10 cellular contexts compared by ENCODE assay signal in the genomic region with DNA sequence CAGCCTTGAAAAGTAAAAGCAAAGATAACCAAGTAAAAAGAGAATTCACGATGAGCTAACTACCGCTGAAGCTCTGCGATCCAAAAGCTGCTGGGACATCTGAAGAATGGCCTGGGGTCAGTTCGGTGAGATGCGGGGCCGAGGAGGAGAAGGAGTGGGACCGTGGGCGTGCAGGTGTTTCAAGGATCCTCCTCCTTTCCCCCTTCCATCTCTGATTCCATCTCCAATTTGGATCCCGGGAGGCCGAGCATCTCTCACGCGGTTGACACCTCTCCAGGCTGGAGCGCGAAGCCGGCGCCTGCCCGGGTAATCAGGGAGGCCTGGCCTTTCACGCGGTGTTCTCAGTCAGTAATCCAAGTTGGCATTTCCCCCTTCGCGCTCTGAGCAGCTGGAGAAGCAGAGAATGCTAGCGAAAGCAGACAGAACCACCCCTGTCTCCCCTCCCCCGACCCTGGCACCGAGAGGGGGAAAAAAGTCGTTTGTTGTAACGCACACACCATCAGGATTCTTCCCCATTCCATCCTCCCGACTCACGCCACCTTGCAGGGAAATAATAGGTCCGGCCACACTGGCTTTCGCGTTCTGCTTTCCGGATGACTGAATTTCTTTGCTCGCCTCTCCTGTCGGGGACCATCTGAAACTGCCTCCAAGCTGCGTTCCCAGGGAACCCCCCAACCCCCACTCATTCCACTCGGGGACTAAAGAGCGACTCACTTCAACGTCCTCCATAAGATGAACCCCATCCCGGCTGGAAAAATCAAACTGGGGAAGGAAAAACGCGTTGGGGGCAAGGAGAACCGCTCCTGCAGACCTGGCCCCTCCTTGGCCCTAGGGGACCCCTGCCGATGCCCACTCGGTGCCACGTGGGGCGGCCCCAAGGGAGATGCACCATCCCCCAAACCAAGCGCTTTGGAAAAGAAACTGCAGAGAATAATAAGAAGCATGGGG. TPM values are rescaled to one million over a fixed set of nuclear protein-coding genes. Genes with fewer than 3 reads are reported as not detected.
DNase-seq lines count a peak whose midpoint lies in the region; ATAC-seq, FAIRE-seq and TF ChIP-seq lines count a peak whose summit lies in the region.
"Had no signal": no experiment of that assay in that cellular context is flagged by ENCODE, and none has a peak within 500 bp of the region (broad histone marks: within the 10 kb centered on the region; RNA-seq: fewer than 3 reads in every experiment).

No MANE protein-coding gene starts in this region.

- peaks cover 34 to 41% (median 40%) of the 10 kb centered on the region in 3 donors for H3K4me1 Mint-ChIP-seq in CD8-positive, alpha-beta memory T cell
- peaks cover 36% of the 10 kb centered on the region for H3K4me1 Mint-ChIP-seq in nephron progenitor cell

- H3K27me3 Mint-ChIP-seq in CD8-positive, alpha-beta memory T cell, result peaks cover 66 to 86% of the 10 kb centered on the region in 2 donors
- peaks cover 98% of the 10 kb centered on the region for H3K27me3 Mint-ChIP-seq in nephron progenitor cell (ENCODE audit: low read depth, poor library complexity)

- H3K4me3 Mint-ChIP-seq in CD8-positive, alpha-beta memory T cell, result peak overlapping the region; percentile 15 to 73 (median 67)
- H3K4me3 Mint-ChIP-seq in nephron progenitor cell, result peak overlapping the region; percentile 74

- no peak for DNase-seq in CD8-positive, alpha-beta memory T cell
- DNase-seq in IMR-90 (peak; percentile 20), GM12878 (ENCODE audit: low read depth, low spot score) (no peak), nephron progenitor cell (peak; percentile 39), NCI-H187 (lab: John Stamatoyannopoulos, UW) (no peak)
- DNase-seq in activated naive CD4-positive, alpha-beta T cell treated with anti-CD3 and anti-CD28 coated beads, Interleukin-2, amount 50 U/mL, for 16 hours, result no peak

- H3K27ac Mint-ChIP-seq in CD8-positive, alpha-beta memory T cell, result peak overlapping the region in 2 of 8 donors; percentile 46 to 64
- H3K27ac Mint-ChIP-seq in nephron progenitor cell, result no peak overlapping the region

- SMC1A ChIA-PET in GM12878 (lab: Charles Lee; ENCODE audit: uncharacterized antibody, unreplicated experiment), result interaction anchor here (1.0 to 1.7 kb wide), 3 partner anchors 10 to 79 kb away, joined by 3 to 6 read pairs (median 5); no protein-coding TSS in a partner anchor

- TF ChIP-seq POLR2A in IMR-90 (IDR thresholded peaks at IDR 0.05; ENCODE audit: low read depth, low read length) (no peak), GM12878 (IDR thresholded peaks at IDR 0.05; ENCODE audit: low read depth, low read length) (no peak)

- H2AFZ ChIP-seq in IMR-90 (replicated peaks; ENCODE audit: low read length, poor library complexity), result peak overlapping the region; percentile 12
- no peak overlapping the region for H2AFZ ChIP-seq in GM12878 (ENCODE audit: control insufficient read depth, low read depth, low read length)

- CTCF ChIA-PET in CD8-positive, alpha-beta memory T cell (lab: Charles Lee), result interaction anchor here (8.5 kb wide), 1 partner anchor 14 kb away, joined by 55 read pairs; no protein-coding TSS in a partner anchor
- CTCF ChIA-PET in IMR-90 (lab: Yijun Ruan, JAX), result no interaction called here
- CTCF ChIA-PET in GM12878 (lab: Yijun Ruan, JAX), result interaction anchor here (0.6 to 2.2 kb wide), 3 partner anchors 219 to 410 kb away, joined by 3 to 5 read pairs (median 3); no protein-coding TSS in a partner anchor

- POLR2A ChIA-PET in CD8-positive, alpha-beta memory T cell (lab: Charles Lee), result no interaction called here
- POLR2A ChIA-PET in IMR-90 (lab: Charles Lee; ENCODE audit: unreplicated experiment) (no interaction called here), GM12878 (lab: Charles Lee) (interaction anchor here (0.5 to 0.7 kb wide), 2 partner anchors 235 to 237 kb away, joined by 3 to 4 read pairs; no protein-coding TSS in a partner anchor)

- H3K9me3 ChIP-seq in CD8-positive, alpha-beta memory T cell (ENCODE audit: low read length), result no peaks in the 10 kb centered on the region
- peaks cover 8% of the 10 kb centered on the region; the same call in 1 of the 2 replicates for H3K9me3 ChIP-seq in IMR-90 (ENCODE audit: control insufficient read depth, insufficient read depth, low read length)
- no peaks in the 10 kb centered on the region; the same call in 2 of the 3 replicates for H3K9me3 ChIP-seq in GM12878 (replicated peaks; ENCODE audit: control insufficient read depth, insufficient read depth, low read length)

- no peak overlapping the region for H2AK9ac ChIP-seq in IMR-90 (replicated peaks; ENCODE audit: low read depth, low read length, poor library complexity)

- H3K23ac ChIP-seq in IMR-90 (ENCODE audit: low read depth, low read length), result no peak overlapping the region

- H3K56ac ChIP-seq in IMR-90 (ENCODE audit: extremely low read depth, insufficient read depth, low read length), result no peak overlapping the region

- TF ChIP-seq RAD21 in IMR-90 (IDR thresholded peaks at IDR 0.05; ENCODE audit: low read length) (no peak), GM12878 (IDR thresholded peaks at IDR 0.05; ENCODE audit: insufficient read depth, low read depth, low read length) (no peak)

- H3K4me2 ChIP-seq in IMR-90 (ENCODE audit: low read depth, low read length) (peak overlapping the region; percentile 72), GM12878 (ENCODE audit: control insufficient read depth, insufficient read depth) (peak overlapping the region; percentile 41)
- H3K4me2 ChIP-seq: KMS-11 had no signal

- no peak overlapping the region for H2BK120ac ChIP-seq in IMR-90 (ENCODE audit: low read depth, low read length)

- intact Hi-C loops in IMR-90 (cut with micrococcal nuclease) (no loop called here), GM12878 (cut with micrococcal nuclease; ENCODE audit: unreplicated experiment) (no loop called here)

- H2BK15ac ChIP-seq in IMR-90 (ENCODE audit: low read depth, low read length), result no peak overlapping the region

- no peak overlapping the region for H3K4ac ChIP-seq in IMR-90 (ENCODE audit: low read depth, low read length)

- ATAC-seq in IMR-90 (ENCODE audit: low read depth) (peak; percentile 17; the same call in 1 of the 2 replicates), GM12878 (no peak; the same call in 2 of the 3 replicates), HG03097 (IDR thresholded peaks at IDR 0.05; ENCODE audit: low FRiP score, unreplicated experiment) (no peak), HG02798 (IDR thresholded peaks at IDR 0.05; ENCODE audit: poor library complexity, unreplicated experiment) (no peak)

- no CpG with 5 or more reads among the region's 47 CpGs for WGBS in IMR-90 (ENCODE audit: extremely low coverage in 2 of 2, insufficient read length in 1 of 2), 2 experiments
- WGBS in GM12878 (ENCODE audit: insufficient coverage, insufficient replicate concordance, low lambda C conversion rate, missing lambda C conversion rate), result 18% methylated on average over 40 of the region's 47 CpGs

- no peaks in the 10 kb centered on the region for H3K36me3 Mint-ChIP-seq in CD8-positive, alpha-beta memory T cell
- H3K36me3 Mint-ChIP-seq in nephron progenitor cell (ENCODE audit: low read depth), result no peaks in the 10 kb centered on the region

- H3K14ac ChIP-seq in IMR-90 (replicated peaks; ENCODE audit: low read depth, low read length), result no peak overlapping the region

- in situ Hi-C loops in IMR-90 (cut with MboI; ENCODE audit: low sequenced_read_pairs), result no loop called here
- in situ Hi-C loops in GM12878 (cut with MboI), result no loop called here

- H3K27ac ChIP-seq in CD8-positive, alpha-beta memory T cell (ENCODE audit: low read depth, low read length), result no peak overlapping the region
- H3K27ac ChIP-seq in IMR-90 (ENCODE audit: insufficient read depth, low read length) (no peak overlapping the region), GM12878 (ENCODE audit: control insufficient read depth, insufficient read depth) (no peak overlapping the region)
- H3K27ac ChIP-seq: KMS-11 had no signal

- RAD21 ChIA-PET in GM12878 (lab: Charles Lee; ENCODE audit: unreplicated experiment), result interaction anchor here (1.0 to 2.5 kb wide), 3 partner anchors 13 to 182 kb away, joined by 3 to 8 read pairs (median 4); no protein-coding TSS in a partner anchor

- BruUV-seq in IMR-90 (replicated peaks; lab: Mats Ljungman, UMichigan) (no TSS peak), GM12878 (replicated peaks; lab: Mats Ljungman, UMichigan) (no TSS peak)

- no peak overlapping the region for H3K9ac ChIP-seq in IMR-90 (ENCODE audit: low read depth, low read length)
- H3K9ac ChIP-seq in GM12878 (ENCODE audit: control insufficient read depth, insufficient read depth, low read length), result no peak overlapping the region
- H3K9ac ChIP-seq: KMS-11 had no signal

- no peak for TF ChIP-seq CTCF in IMR-90 (conservative IDR thresholded peaks at IDR 0.05; ENCODE audit: low read depth, low read length)
- no peak for TF ChIP-seq CTCF in GM12878 (IDR thresholded peaks at IDR 0.05 in 2 of 3, conservative IDR thresholded peaks at IDR 0.05 in 1 of 3; ENCODE audit: control insufficient read depth in 2 of 3, extremely low read depth in 1 of 3, insufficient read depth in 1 of 3, low read depth in 3 of 3, low read length in 3 of 3)
- TF ChIP-seq CTCF in nephron progenitor cell (IDR thresholded peaks at IDR 0.05), result no peak

- peaks cover 27% of the 10 kb centered on the region for H3K4me1 ChIP-seq in CD8-positive, alpha-beta memory T cell (ENCODE audit: insufficient read depth, low read length)
- peaks cover 5% of the 10 kb centered on the region; the same call in 1 of the 2 replicates for H3K4me1 ChIP-seq in IMR-90 (ENCODE audit: control insufficient read depth, insufficient read depth, low read length)
- no peaks in the 10 kb centered on the region for H3K4me1 ChIP-seq in GM12878 (ENCODE audit: control insufficient read depth, insufficient read depth, low read length)

- no peak overlapping the region for H4K91ac ChIP-seq in IMR-90 (ENCODE audit: insufficient read depth, low read depth, low read length)

- no peaks in the 10 kb centered on the region for H4K20me1 ChIP-seq in IMR-90 (ENCODE audit: insufficient read depth, low read length)
- no peaks in the 10 kb centered on the region for H4K20me1 ChIP-seq in GM12878 (ENCODE audit: control insufficient read depth, insufficient read depth)

- H4K5ac ChIP-seq in IMR-90 (ENCODE audit: low read depth, low read length), result no peak overlapping the region

- peaks cover 5 to 22% (median 14%) of the 10 kb centered on the region in 5 donors for H3K9me3 Mint-ChIP-seq in CD8-positive, alpha-beta memory T cell
- peaks cover 4% of the 10 kb centered on the region for H3K9me3 Mint-ChIP-seq in nephron progenitor cell

- FAIRE-seq in GM12878 (lab: Jason Lieb, UNC), result no peak

- TF ChIP-seq EP300 in GM12878 (IDR thresholded peaks at IDR 0.05; ENCODE audit: borderline replicate concordance in 1 of 2, control insufficient read depth in 1 of 2, low read depth in 2 of 2, low read length in 2 of 2), result no peak

- no peaks in the 10 kb centered on the region for H3K79me1 ChIP-seq in IMR-90 (ENCODE audit: low read depth in 1 of 2, low read length in 2 of 2)

- H2AK5ac ChIP-seq in IMR-90 (ENCODE audit: low read depth, low read length), result no peak overlapping the region

- no peak overlapping the region for H3K18ac ChIP-seq in IMR-90 (ENCODE audit: low read depth, low read length)

- no peak overlapping the region for H2BK20ac ChIP-seq in IMR-90 (ENCODE audit: low read depth, low read length)

- dilution Hi-C loops in IMR-90 (cut with HindIII; ENCODE audit: low sequenced_read_pairs, unreplicated experiment), result no loop called here

- H3K79me2 ChIP-seq in GM12878 (ENCODE audit: control insufficient read depth, insufficient read depth, low read length), result no peaks in the 10 kb centered on the region

- H3K9me1 ChIP-seq in IMR-90 (ENCODE audit: insufficient read depth, low read length), result no peaks in the 10 kb centered on the region

- H2BK5ac ChIP-seq in IMR-90 (ENCODE audit: low read depth, low read length, poor library complexity, severe bottlenecking), result no peak overlapping the region

- H4K8ac ChIP-seq in IMR-90 (ENCODE audit: low read depth in 2 of 2, low read length in 2 of 2), result no peak overlapping the region

- peaks cover 67% of the 10 kb centered on the region for H3K27me3 ChIP-seq in CD8-positive, alpha-beta memory T cell (ENCODE audit: insufficient read depth, low read length, poor library complexity, severe bottlenecking)
- H3K27me3 ChIP-seq in IMR-90 (ENCODE audit: control insufficient read depth, insufficient read depth, low read length), result peaks cover 72% of the 10 kb centered on the region
- H3K27me3 ChIP-seq in GM12878 (replicated peaks in 1 of 2; ENCODE audit: control insufficient read depth in 2 of 2, insufficient read depth in 2 of 2, low read length in 1 of 2), result peaks cover 15 to 16% of the 10 kb centered on the region in 2 experiments

- H3K36me3 ChIP-seq in CD8-positive, alpha-beta memory T cell (ENCODE audit: insufficient read depth, low read length), result no peaks in the 10 kb centered on the region
- H3K36me3 ChIP-seq in IMR-90 (ENCODE audit: control insufficient read depth, insufficient read depth, low read length) (no peaks in the 10 kb centered on the region), GM12878 (ENCODE audit: control insufficient read depth in 2 of 2, insufficient read depth in 2 of 2, low read length in 1 of 2) (no peaks in the 10 kb centered on the region)

- no peak overlapping the region for H3K4me3 ChIP-seq in CD8-positive, alpha-beta memory T cell (ENCODE audit: low read length)
- H3K4me3 ChIP-seq in IMR-90 (ENCODE audit: insufficient read depth, low read depth, low read length) (no peak overlapping the region), GM12878 (0 out of 2 replicates have a peak overlapping the region, but pooled peaks have one; percentile 34)
- H3K4me3 ChIP-seq: lung had no signal

RNA-seq across cellular contexts. Expression of a gene that starts 6.5 kb away (rescaled TPM):
- not detected for total RNA-seq in CD8-positive, alpha-beta memory T cell
- not detected for polyA plus RNA-seq in CD8-positive, alpha-beta memory T cell
- not detected in 2 replicates for total RNA-seq in IMR-90 (2012; rRNA removed)
- polyA plus RNA-seq in IMR-90 (2012; rRNA removed), result not detected in 2 replicates
- polyA plus RNA-seq in IMR-90 (2012; cell fraction: cytosol; rRNA removed), result not detected in 2 replicates
- polyA plus RNA-seq in IMR-90 (2012; cell fraction: nucleus; rRNA removed; ENCODE audit: low replicate concordance), result not detected in 2 replicates
- total RNA-seq in GM12878 (2013; cell fraction: nucleolus; rRNA removed), result 4.6 and 4.8 TPM in 2 replicates
- 2.2 and 2.6 TPM in 2 replicates for total RNA-seq in GM12878 (2014; rRNA removed)
- 1.1 and 1.6 TPM in 2 replicates for total RNA-seq in GM12878 (2014; rRNA removed; fragmentation: Illumina TruSeq; extraction: Trizol)
- total RNA-seq in GM12878 (2021), result 1.9 and 2.9 TPM in 2 replicates
- polyA plus RNA-seq in GM12878 (2011; ENCODE audit: low read depth), result 0.41 TPM
- polyA plus RNA-seq in GM12878 (2011; rRNA removed), result 1.2 and 1.4 TPM in 2 replicates
- 0.82 and 1.2 TPM in 2 replicates for polyA plus RNA-seq in GM12878 (2011; cell fraction: cytosol; rRNA removed)
- 1.8 and 2.7 TPM in 2 replicates for polyA plus RNA-seq in GM12878 (2011; cell fraction: nucleus; rRNA removed)
- 1.4 and 2.1 TPM in 2 replicates for polyA plus RNA-seq in GM12878 (2012)
- 1.2 and 1.9 TPM in 2 replicates for polyA plus RNA-seq in GM12878 (2014; fragmentation: Illumina TruSeq; extraction: Trizol)
- under 1 TPM; 0.53 to 0.68 TPM for polyA plus RNA-seq in GM12878 (2014; fragmentation: Nextera tagmentation; extraction: Ambion mirVana)
- polyA plus RNA-seq in GM12878 (2014; rRNA removed), result 2.2 and 3.3 TPM in 2 replicates
- polyA plus RNA-seq in GM12878 (2016; fragmentation: Nextera tagmentation; extraction: Ambion mirVana), result under 1 TPM; 0.66 to 0.92 TPM
- polyA minus RNA-seq in GM12878 (2011; rRNA and poly(A)+ RNA removed), result 0.59 and 0.67 TPM in 2 replicates
- 0.52 TPM in 1 of 2 replicates, not detected in the other for polyA minus RNA-seq in GM12878 (2011; cell fraction: cytosol; rRNA and poly(A)+ RNA removed)
- 0.48 TPM in 2 replicates for polyA minus RNA-seq in GM12878 (2011; cell fraction: nucleus; rRNA and poly(A)+ RNA removed)
- total RNA-seq: lung had no signal
- polyA plus RNA-seq: lung had no signal

Comparison
In these comparisons a context has a peak if more than half of its experiments do, and no peak if none do; other contexts are left out.
1. DNase-seq: peak in IMR-90 (single experiment) and nephron progenitor cell (single experiment); none in CD8-positive, alpha-beta memory T cell (0 of 5), GM12878 (single experiment), NCI-H187 (0 of 2) and activated naive CD4-positive, alpha-beta T cell treated with anti-CD3 and anti-CD28 coated beads, Interleukin-2, amount 50 U/mL, for 16 hours (single experiment).